9 cellular contexts compared by ENCODE assay signal in genomic region chr7:138752568-138753518, GRCh38. TPM values are rescaled to one million over a fixed set of nuclear protein-coding genes. Genes with fewer than 3 reads are reported as not detected.
DNase-seq lines count a peak whose midpoint lies in the region; ATAC-seq and TF ChIP-seq lines count a peak whose summit lies in the region.
"Had no signal": no experiment of that assay in that cellular context is flagged by ENCODE, and none has a peak within 500 bp of the region (broad histone marks: within the 10 kb centered on the region; RNA-seq: fewer than 3 reads in every experiment).

No MANE protein-coding gene starts in this region.

- no peak overlapping the region for H4K8ac ChIP-seq in neuronal stem cell (ENCODE audit: low read depth, low read length)

- peaks cover 66% of the 10 kb centered on the region for H3K4me1 Mint-ChIP-seq in T-helper 1 cell treated with Interleukin-12 subunit alpha and Interleukin-12 subunit beta and Interleukin-4 antibody, amounts not matched to agents 30 μg/mL and 1 μg/mL, for 36 hours (ENCODE audit: low read depth)

- H3K27ac ChIP-seq in adrenal gland: peak overlapping the region in 2 of 5 donors; percentile 8 to 31
- no peak overlapping the region for H3K27ac ChIP-seq in neuronal stem cell (replicated peaks; ENCODE audit: low read length)
- H3K27ac ChIP-seq: tibial nerve had no signal

- peak overlapping the region; percentile 69 for H2BK12ac ChIP-seq in neuronal stem cell (ENCODE audit: low read length)

- no peaks in the 10 kb centered on the region for H3K9me3 ChIP-seq in adrenal gland (replicated peaks in 1 of 3)
- H3K9me3 ChIP-seq in neuronal stem cell (replicated peaks in 1 of 2; ENCODE audit: control insufficient read depth in 2 of 2, insufficient read depth in 1 of 2, low read depth in 1 of 2, low read length in 2 of 2): no peaks in the 10 kb centered on the region
- H3K9me3 ChIP-seq: tibial nerve had no signal

- peaks cover 5% of the 10 kb centered on the region for H3K36me3 Mint-ChIP-seq in T-helper 1 cell treated with Interleukin-12 subunit alpha and Interleukin-12 subunit beta and Interleukin-4 antibody, amounts not matched to agents 30 μg/mL and 1 μg/mL, for 36 hours (ENCODE audit: low read depth)

- H3K27me3 ChIP-seq in adrenal gland (no peaks in the 10 kb centered on the region), neuronal stem cell (ENCODE audit: control insufficient read depth in 3 of 3, insufficient read depth in 3 of 3, low read depth in 1 of 3, low read length in 3 of 3) (no peaks in the 10 kb centered on the region)
- H3K27me3 ChIP-seq: tibial nerve had no signal

- intact Hi-C loops in adrenal gland (cut with DNase I): no loop called here

- H4K91ac ChIP-seq in neuronal stem cell (ENCODE audit: low read depth, low read length, poor library complexity): no peak overlapping the region

- peak overlapping the region; percentile 52 for H3K4me3 Mint-ChIP-seq in T-helper 1 cell treated with Interleukin-12 subunit alpha and Interleukin-12 subunit beta and Interleukin-4 antibody, amounts not matched to agents 30 μg/mL and 1 μg/mL, for 36 hours

- no peak overlapping the region for H3K9ac ChIP-seq in neuronal stem cell (ENCODE audit: low read depth, low read length, poor library complexity)

- ATAC-seq in HG03558 (IDR thresholded peaks at IDR 0.05; ENCODE audit: extremely low read depth, unreplicated experiment): peak; percentile 57

- H3K14ac ChIP-seq in neuronal stem cell (ENCODE audit: low read length): no peak overlapping the region

- TF ChIP-seq CTCF in adrenal gland (IDR thresholded peaks at IDR 0.05): no peak

- TF ChIP-seq POLR2A in adrenal gland (IDR thresholded peaks at IDR 0.05): no peak

- no peak overlapping the region for H2BK5ac ChIP-seq in neuronal stem cell (ENCODE audit: low read length)

- H3K4me3 ChIP-seq in adrenal gland: no peak overlapping the region
- H3K4me3 ChIP-seq in neuronal stem cell (ENCODE audit: low read length in 2 of 2): peak overlapping the region in 1 of 2 donors; percentile 3
- H3K4me3 ChIP-seq: tibial nerve had no signal

- H3K18ac ChIP-seq in neuronal stem cell (ENCODE audit: low read length): peak overlapping the region; percentile 35

- peak overlapping the region; percentile 84 for H2AK5ac ChIP-seq in neuronal stem cell (ENCODE audit: low read depth, low read length)

- H3K79me1 ChIP-seq in neuronal stem cell (ENCODE audit: low read depth, low read length): no peaks in the 10 kb centered on the region

- no peak overlapping the region for H3K4ac ChIP-seq in neuronal stem cell (ENCODE audit: low read length)

- H3K4me1 ChIP-seq in adrenal gland (replicated peaks in 1 of 2) (peaks cover 0 to 8% of the 10 kb centered on the region in 2 donors), neuronal stem cell (ENCODE audit: control insufficient read depth in 2 of 2, insufficient read depth in 1 of 2, low read depth in 1 of 2, low read length in 2 of 2) (peaks cover 0 to 20% of the 10 kb centered on the region in 2 donors)
- H3K4me1 ChIP-seq: tibial nerve had no signal

- no peaks in the 10 kb centered on the region for H3K9me3 Mint-ChIP-seq in T-helper 1 cell treated with Interleukin-12 subunit alpha and Interleukin-12 subunit beta and Interleukin-4 antibody, amounts not matched to agents 30 μg/mL and 1 μg/mL, for 36 hours

- no peak overlapping the region for H3K4me2 ChIP-seq in neuronal stem cell (ENCODE audit: insufficient read depth, low read length, poor library complexity, severe bottlenecking)

- WGBS in adrenal gland, 4 donors: 39 to 57% (median 46%) methylated on average over 12 to 20 of the region's 20 CpGs
- no CpG with 5 or more reads among the region's 20 CpGs for WGBS in neuronal stem cell (ENCODE audit: extremely low coverage in 2 of 2, insufficient read length in 2 of 2, insufficient replicate concordance in 1 of 2), 2 donors

- H3K36me3 ChIP-seq in adrenal gland (replicated peaks in 1 of 2) (no peaks in the 10 kb centered on the region), neuronal stem cell (replicated peaks in 1 of 2; ENCODE audit: control insufficient read depth in 2 of 2, insufficient read depth in 2 of 2, low read length in 2 of 2) (no peaks in the 10 kb centered on the region)
- H3K36me3 ChIP-seq: tibial nerve had no signal

- peak overlapping the region; percentile 92 for H3K27ac Mint-ChIP-seq in T-helper 1 cell treated with Interleukin-12 subunit alpha and Interleukin-12 subunit beta and Interleukin-4 antibody, amounts not matched to agents 30 μg/mL and 1 μg/mL, for 36 hours

- H2BK15ac ChIP-seq in neuronal stem cell (ENCODE audit: low read length): no peak overlapping the region

- H3K23ac ChIP-seq in neuronal stem cell (ENCODE audit: low read depth, low read length, poor library complexity): peak overlapping the region; percentile 52

- no peak overlapping the region for H2AFZ ChIP-seq in neuronal stem cell (ENCODE audit: low read length)

- peaks cover 4% of the 10 kb centered on the region for H3K27me3 Mint-ChIP-seq in T-helper 1 cell treated with Interleukin-12 subunit alpha and Interleukin-12 subunit beta and Interleukin-4 antibody, amounts not matched to agents 30 μg/mL and 1 μg/mL, for 36 hours (ENCODE audit: low read depth)

- H2BK120ac ChIP-seq in neuronal stem cell (ENCODE audit: low read depth, low read length): no peak overlapping the region

- DNase-seq in DMS 273 (lab: John Stamatoyannopoulos, UW; ENCODE audit: unreplicated experiment) (peak; percentile 84), DMS 273 treated with DMSO at 0.1 percent for 48 hours (lab: John Stamatoyannopoulos, UW) (no peak), adrenal gland (peak; percentile 50 to 86 (median 84)), neuronal stem cell (ENCODE audit: low spot score) (no peak), GOT3 (lab: John Stamatoyannopoulos, UW) (no peak), NCI-H526 (lab: John Stamatoyannopoulos, UW) (no peak)

RNA-seq across cellular contexts. Expression of gene TMEM213, which starts 45.0 kb away (rescaled TPM):
- total RNA-seq in adrenal gland: not detected
- polyA plus RNA-seq in adrenal gland: not detected
- not detected for polyA plus RNA-seq in neuronal stem cell (2013, experiment 1 of 2)
- polyA plus RNA-seq in neuronal stem cell (2013, experiment 2 of 2): not detected
- total RNA-seq: tibial nerve had no signal

RNA-seq across cellular contexts. Expression of gene ATP6V0A4, which starts 45.2 kb away (rescaled TPM):
- total RNA-seq in adrenal gland: not detected
- not detected for polyA plus RNA-seq in adrenal gland
- polyA plus RNA-seq in neuronal stem cell (2013, experiment 1 of 2): 0.04 TPM
- 0.08 TPM for polyA plus RNA-seq in neuronal stem cell (2013, experiment 2 of 2)
- total RNA-seq: tibial nerve had no signal

RNA-seq across cellular contexts. Expression of gene SVOPL, which starts 51.7 kb away (rescaled TPM):
- total RNA-seq in adrenal gland: 1 to 10 TPM in 6 of 8 donors, under 1 TPM in 2; 0.54 to 4.8 (median 1.5) TPM
- polyA plus RNA-seq in adrenal gland: 1 to 10 TPM; 1.3 to 3.0 (median 1.6) TPM
- polyA plus RNA-seq in neuronal stem cell (2013, experiment 1 of 2): 0.38 TPM
- polyA plus RNA-seq in neuronal stem cell (2013, experiment 2 of 2): 0.24 TPM
- total RNA-seq: tibial nerve had no signal

Comparison
In these comparisons a context has a peak if more than half of its experiments do, and no peak if none do; other contexts are left out.
1. DNase-seq: peak in DMS 273 (single experiment) and adrenal gland (7 of 7); none in DMS 273 treated with DMSO at 0.1 percent for 48 hours (single experiment), neuronal stem cell (single experiment), GOT3 (single experiment) and NCI-H526 (0 of 2).